ENCODE assay signal across 22 cellular contexts in genomic region chr14:95071649-95072256, GRCh38.
DNase-seq lines count a peak whose midpoint lies in the region; ATAC-seq and TF ChIP-seq lines count a peak whose summit lies in the region.
"Had no signal": no experiment of that assay in that cellular context is flagged by ENCODE, and none has a peak within 500 bp of the region (broad histone marks: within the 10 kb centered on the region; RNA-seq: fewer than 3 reads in every experiment).

No MANE protein-coding gene starts in this region.

- no peaks in the 10 kb centered on the region for H4K20me1 ChIP-seq in neural cell (ENCODE audit: insufficient read depth)

- H3K27me3 ChIP-seq in BE2C: peaks cover 32% of the 10 kb centered on the region
- no peaks in the 10 kb centered on the region for H3K27me3 ChIP-seq in neural cell (ENCODE audit: insufficient read depth, low read depth, low read length)
- no peaks in the 10 kb centered on the region for H3K27me3 ChIP-seq in right cardiac atrium (ENCODE audit: control insufficient read depth, insufficient read depth)
- H3K27me3 ChIP-seq: Peyer's patch had no signal

- H3K79me2 ChIP-seq in neural cell (replicated peaks; ENCODE audit: insufficient read depth, low read length): no peaks in the 10 kb centered on the region

- peak overlapping the region; percentile 29 for H3K9ac ChIP-seq in neural cell (ENCODE audit: low read length)
- H3K9ac ChIP-seq: GM23248 had no signal

- H3K9me3 ChIP-seq in BE2C (no peaks in the 10 kb centered on the region), neural cell (ENCODE audit: low read length) (no peaks in the 10 kb centered on the region), right cardiac atrium (ENCODE audit: control insufficient read depth, low read length) (no peaks in the 10 kb centered on the region)
- H3K9me3 ChIP-seq: HAP-1, Peyer's patch had no signal

- H3K4me1 ChIP-seq in BE2C (no peaks in the 10 kb centered on the region), right cardiac atrium (ENCODE audit: control insufficient read depth, insufficient read depth, low read length) (no peaks in the 10 kb centered on the region)
- H3K4me1 ChIP-seq: HAP-1, Peyer's patch had no signal

- intact Hi-C loops in right cardiac atrium (cut with DNase I): no loop called here

- H2AFZ ChIP-seq in neural cell (ENCODE audit: low read depth, low read length): no peak overlapping the region
- H2AFZ ChIP-seq: GM23248 had no signal

- H3K27ac ChIP-seq in neural cell (ENCODE audit: low read length) (no peak overlapping the region), right cardiac atrium (ENCODE audit: low read length) (no peak overlapping the region)
- H3K27ac ChIP-seq: GM23248, Peyer's patch had no signal

- peak overlapping the region; percentile 48 for H3K4me2 ChIP-seq in neural cell (ENCODE audit: low read length)

- no peak for DNase-seq in BE2C
- DNase-seq in NCI-H1417 (lab: John Stamatoyannopoulos, UW): peak in 2 of 3 experiments; percentile 69 to 90
- peak; percentile 49 for DNase-seq in NCI-H82 treated with DMSO at 0.1 percent for 48 hours (lab: John Stamatoyannopoulos, UW; ENCODE audit: unreplicated experiment)
- no peak for DNase-seq in DMS 273 (lab: John Stamatoyannopoulos, UW; ENCODE audit: unreplicated experiment)
- no peak for DNase-seq in stimulated activated naive CD8-positive, alpha-beta T cell treated with anti-CD3 and anti-CD28 coated beads, Interleukin-15, Interleukin-2, amounts not matched to agents 100 U/mL and 50 U/mL, for 24 hours
- no peak for DNase-seq in right cardiac atrium
- DNase-seq: CD4-positive, alpha-beta memory T cell; DND-41; GM23248; KBM-7; MV-4-11; NCI-H1694; NCI-H2081 treated with DMSO at 0.1 percent for 48 hours; NCI-H345; NCI-H524 treated with DMSO at 0.1 percent for 48 hours; NK-92 treated with Interleukin-12 subunit alpha and Interleukin-12 subunit beta, amount 100 ng/mL, for 24 hours; Peyer's patch; T-cell had no signal

- no peak for ATAC-seq in GM21825 (IDR thresholded peaks at IDR 0.05; ENCODE audit: unreplicated experiment)
- no peak for ATAC-seq in stimulated activated naive CD8-positive, alpha-beta T cell treated with anti-CD3 and anti-CD28 coated beads, Interleukin-15, Interleukin-2, amounts not matched to agents 100 U/mL and 50 U/mL, for 24 hours
- ATAC-seq in right cardiac atrium: no peak
- ATAC-seq: HepG2, T-cell had no signal

- TF ChIP-seq CTCF in BE2C (IDR thresholded peaks at IDR 0.05; ENCODE audit: low read depth, low read length): no peak
- no peak for TF ChIP-seq CTCF in neural cell (IDR thresholded peaks at IDR 0.05; ENCODE audit: poor library complexity, severe bottlenecking)

- no peak for TF ChIP-seq RAD21 in neural cell (conservative IDR thresholded peaks at IDR 0.05)

- TF ChIP-seq EP300 in neural cell (conservative IDR thresholded peaks at IDR 0.05; ENCODE audit: poor library complexity, severe bottlenecking): no peak

- H3K36me3 ChIP-seq in BE2C: no peaks in the 10 kb centered on the region
- H3K36me3 ChIP-seq in neural cell (ENCODE audit: insufficient read depth, low read length): no peaks in the 10 kb centered on the region
- H3K36me3 ChIP-seq: HAP-1, Peyer's patch had no signal

- WGBS in right cardiac atrium: 84% methylated on average over 19 of the region's 19 CpGs

- no peaks in the 10 kb centered on the region for H3F3A ChIP-seq in neural cell (ENCODE audit: insufficient read depth, low read length, poor library complexity, severe bottlenecking)

- no peaks in the 10 kb centered on the region for H3K9me2 ChIP-seq in neural cell (ENCODE audit: insufficient read depth, low read length)

- H3K4me3 ChIP-seq in BE2C (ENCODE audit: low read depth, low read length) (peak overlapping the region; percentile 3; the same call in 1 of the 2 replicates), neural cell (ENCODE audit: low read length) (peak overlapping the region; percentile 49), right cardiac atrium (ENCODE audit: low read length) (no peak overlapping the region)
- H3K4me3 ChIP-seq: GM23248, HAP-1, Peyer's patch had no signal

TF ChIP-seq in neural cell, 6 proteins besides CTCF, POLR2A, EP300 and RAD21:
- TF ChIP-seq REST (IDR thresholded peaks at IDR 0.05; ENCODE audit: borderline replicate concordance) (no peak), SMC3 (conservative IDR thresholded peaks at IDR 0.05; ENCODE audit: poor library complexity) (no peak), TAF1 (IDR thresholded peaks at IDR 0.05; ENCODE audit: low read depth) (no peak), EZH2 (IDR thresholded peaks at IDR 0.05; ENCODE audit: borderline replicate concordance, insufficient read depth, low read length, poor library complexity, severe bottlenecking) (no peak), POLR2AphosphoS5 (IDR thresholded peaks at IDR 0.05) (no peak), MXI1 (conservative IDR thresholded peaks at IDR 0.05; ENCODE audit: poor library complexity, severe bottlenecking) (no peak)
TF ChIP-seq in neural cell: peak in this region for 0.

Comparison
In these comparisons a context has a peak if more than half of its experiments do, and no peak if none do; other contexts are left out.
1. DNase-seq: peak in NCI-H1417 (2 of 3) and NCI-H82 treated with DMSO at 0.1 percent for 48 hours (single experiment); none in BE2C (single experiment), DMS 273 (single experiment), stimulated activated naive CD8-positive, alpha-beta T cell treated with anti-CD3 and anti-CD28 coated beads, Interleukin-15, Interleukin-2, amounts not matched to agents 100 U/mL and 50 U/mL, for 24 hours (single experiment) and right cardiac atrium (0 of 3).